ENCODE assay signal across 10 cellular contexts in genomic region chr3:67947808-67948508, GRCh38.
DNase-seq lines count a peak whose midpoint lies in the region; ATAC-seq and TF ChIP-seq lines count a peak whose summit lies in the region.
"Had no signal": no experiment of that assay in that cellular context is flagged by ENCODE, and none has a peak within 500 bp of the region (broad histone marks: within the 10 kb centered on the region; RNA-seq: fewer than 3 reads in every experiment).

No MANE protein-coding gene starts in this region.

- peaks cover 11% of the 10 kb centered on the region for H3K9me3 Mint-ChIP-seq in T-helper 1 cell treated with Interleukin-12 subunit alpha and Interleukin-12 subunit beta and Interleukin-4 antibody, amounts not matched to agents 30 μg/mL and 1 μg/mL, for 36 hours
- H3K9me3 Mint-ChIP-seq in activated naive CD4-positive, alpha-beta T cell treated with anti-CD3 and anti-CD28 coated beads, Interleukin-2, amount 50 U/mL, for 72 hours: peaks cover 18 to 41% of the 10 kb centered on the region in 2 donors

- H3K27me3 Mint-ChIP-seq in T-helper 1 cell treated with Interleukin-12 subunit alpha and Interleukin-12 subunit beta and Interleukin-4 antibody, amounts not matched to agents 30 μg/mL and 1 μg/mL, for 36 hours (ENCODE audit: low read depth): no peaks in the 10 kb centered on the region

- peak; percentile 0 for DNase-seq in Daoy (ENCODE audit: low read depth)
- DNase-seq in activated naive CD4-positive, alpha-beta T cell treated with anti-CD3 and anti-CD28 coated beads, Interleukin-2, amount 50 U/mL, for 72 hours (ENCODE audit: low spot score in 2 of 2): peak in 1 of 2 donors; percentile 7
- DNase-seq in spleen: peak; percentile 71
- no peak for DNase-seq in NOMO-1 treated with dmso at 0.1 percent for 144 hours (lab: John Stamatoyannopoulos, UW; ENCODE audit: unreplicated experiment)
- no peak for DNase-seq in C1 segment of cervical spinal cord (lab: John Stamatoyannopoulos, UW)

- no peaks in the 10 kb centered on the region for H3K36me3 Mint-ChIP-seq in T-helper 1 cell treated with Interleukin-12 subunit alpha and Interleukin-12 subunit beta and Interleukin-4 antibody, amounts not matched to agents 30 μg/mL and 1 μg/mL, for 36 hours (ENCODE audit: low read depth)
- peaks cover 24 to 25% of the 10 kb centered on the region in 2 donors for H3K36me3 Mint-ChIP-seq in activated naive CD4-positive, alpha-beta T cell treated with anti-CD3 and anti-CD28 coated beads, Interleukin-2, amount 50 U/mL, for 72 hours

- WGBS in spleen, 5 donors: 44 to 61% (median 54%) methylated on average over 12 to 13 of the region's 13 CpGs

- peak; percentile 33 to 41 for ATAC-seq in activated naive CD4-positive, alpha-beta T cell treated with anti-CD3 and anti-CD28 coated beads, Interleukin-2, amount 50 U/mL, for 72 hours
- ATAC-seq in HG03378 (IDR thresholded peaks at IDR 0.05; ENCODE audit: unreplicated experiment) (no peak), HG03175 (IDR thresholded peaks at IDR 0.05; ENCODE audit: unreplicated experiment) (no peak)

- H3K4me3 Mint-ChIP-seq in T-helper 1 cell treated with Interleukin-12 subunit alpha and Interleukin-12 subunit beta and Interleukin-4 antibody, amounts not matched to agents 30 μg/mL and 1 μg/mL, for 36 hours: peak overlapping the region; percentile 41

- H3K4me3 ChIP-seq in spleen: no peak overlapping the region
- H3K4me3 ChIP-seq: suprapubic skin had no signal

- TF ChIP-seq POLR2A in spleen (IDR thresholded peaks at IDR 0.05): no peak

- peak overlapping the region in 1 of 8 donors; percentile 42 for H3K27ac ChIP-seq in spleen
- H3K27ac ChIP-seq: HL-60, suprapubic skin had no signal

- intact Hi-C loops in spleen (cut with DNase I; ENCODE audit: low total_unique reads): no loop called here

- no peaks in the 10 kb centered on the region for H3K36me3 ChIP-seq in spleen
- H3K36me3 ChIP-seq: suprapubic skin had no signal

- H3K4me1 ChIP-seq in spleen: no peaks in the 10 kb centered on the region
- H3K4me1 ChIP-seq: suprapubic skin had no signal

- peaks cover 3% of the 10 kb centered on the region for H3K4me1 Mint-ChIP-seq in T-helper 1 cell treated with Interleukin-12 subunit alpha and Interleukin-12 subunit beta and Interleukin-4 antibody, amounts not matched to agents 30 μg/mL and 1 μg/mL, for 36 hours (ENCODE audit: low read depth)

- no peak for TF ChIP-seq CTCF in spleen (IDR thresholded peaks at IDR 0.05 in 8 of 11, conservative IDR thresholded peaks at IDR 0.05 in 3 of 11)

- H3K9me3 ChIP-seq in spleen: peaks cover 0 to 16% (median 1%) of the 10 kb centered on the region in 8 donors
- H3K9me3 ChIP-seq: suprapubic skin had no signal

- H3K27me3 ChIP-seq in spleen (replicated peaks in 1 of 7): no peaks in the 10 kb centered on the region
- H3K27me3 ChIP-seq: suprapubic skin had no signal

- no peak overlapping the region for H3K27ac Mint-ChIP-seq in T-helper 1 cell treated with Interleukin-12 subunit alpha and Interleukin-12 subunit beta and Interleukin-4 antibody, amounts not matched to agents 30 μg/mL and 1 μg/mL, for 36 hours
- peak overlapping the region in 1 of 2 donors; percentile 77 for H3K27ac Mint-ChIP-seq in activated naive CD4-positive, alpha-beta T cell treated with anti-CD3 and anti-CD28 coated beads, Interleukin-2, amount 50 U/mL, for 72 hours

Comparison
In these comparisons a context has a peak if more than half of its experiments do, and no peak if none do; other contexts are left out.
1. DNase-seq: peak in Daoy (single experiment) and spleen (single experiment); none in NOMO-1 treated with dmso at 0.1 percent for 144 hours (single experiment) and C1 segment of cervical spinal cord (0 of 14).
2. ATAC-seq: peak in activated naive CD4-positive, alpha-beta T cell treated with anti-CD3 and anti-CD28 coated beads, Interleukin-2, amount 50 U/mL, for 72 hours (2 of 2); none in HG03378 (single experiment) and HG03175 (single experiment).